Comparison of ENCODE assay signal across 25 cellular contexts in the genomic region with DNA sequence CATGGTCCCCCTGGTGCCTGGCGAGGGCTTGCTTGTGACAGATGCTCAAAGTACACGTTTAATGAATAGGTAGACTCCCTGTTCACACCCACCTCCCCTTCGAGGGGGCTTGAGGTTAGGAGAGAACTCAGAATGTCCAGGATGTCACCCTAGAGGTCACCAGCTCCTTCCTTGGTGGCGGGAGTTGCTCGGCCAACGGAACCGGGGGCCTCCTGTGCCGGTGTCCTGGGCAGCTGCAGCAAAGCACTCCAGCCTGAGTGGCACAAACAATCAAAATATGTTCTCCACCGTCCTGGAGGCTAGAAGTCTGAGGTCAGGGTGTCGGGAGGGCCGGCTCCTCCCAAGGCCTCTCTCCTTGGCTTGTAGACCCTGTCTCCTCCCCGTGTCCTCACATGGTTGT.
"Had no signal": no experiment of that assay in that cellular context is flagged by ENCODE, and none has a peak within 500 bp of the region (broad histone marks: within the 10 kb centered on the region; RNA-seq: fewer than 3 reads in every experiment).

No MANE protein-coding gene starts in this region.

- DNase-seq: naive thymus-derived CD8-positive, alpha-beta T cell; nephron progenitor cell; occipital lobe; ovary; posterior cingulate gyrus; psoas muscle; right lobe of liver; sigmoid colon; small intestine; stimulated activated CD4-positive, alpha-beta T cell treated with anti-CD3 and anti-CD28 coated beads, Interleukin-15, amount 100 ng/mL, for 24 hours; stimulated activated CD4-positive, alpha-beta T cell treated with anti-CD3 and anti-CD28 coated beads, Interleukin-2, amount 100 ng/mL, for 24 hours; stimulated activated CD4-positive, alpha-beta T cell treated with anti-CD3 and anti-CD28 coated beads, Interleukin-2, amount 100 ng/mL, for 48 hours; stimulated activated CD4-positive, alpha-beta T cell treated with anti-CD3 and anti-CD28 coated beads, Interleukin-4, amount 100 ng/mL, for 24 hours; stimulated activated naive B cell treated with anti-CD40 and anti-IgM and Interleukin-4, amounts not matched to agents 10 μg/mL and 1 μg/mL and 100 μg/mL, for 72 hours; stimulated activated naive CD4-positive, alpha-beta T cell treated with Interleukin-2 at 50 U/mL for 16 hours; stomach; thyroid gland; trophoblast cell; upper lobe of left lung had no signal

- ATAC-seq: naive thymus-derived CD8-positive, alpha-beta T cell; psoas muscle; right cardiac atrium; right lobe of liver; stimulated activated effector memory CD8-positive, alpha-beta T cell treated with anti-CD3 and anti-CD28 coated beads, Interleukin-12 subunit alpha, Interleukin-12 subunit beta, amount 100 ng/mL, for 72 hours had no signal

- H3K4me1 ChIP-seq: parathyroid adenoma, psoas muscle, right lobe of liver, stomach, thyroid gland, tibial nerve, upper lobe of left lung, vagina had no signal

- H3K9me3 ChIP-seq: ovary, psoas muscle, right lobe of liver, sigmoid colon, stomach, thoracic aorta, thyroid gland, upper lobe of left lung, vagina had no signal

- H3K36me3 ChIP-seq: ovary, right lobe of liver, sigmoid colon, stomach, thoracic aorta, thyroid gland, tibial nerve, upper lobe of left lung, vagina had no signal

- H3K27ac ChIP-seq: ovary, parathyroid adenoma, psoas muscle, right lobe of liver, sigmoid colon, stomach, thoracic aorta, thyroid gland, tibial nerve, upper lobe of left lung, vagina had no signal

- H3K27me3 ChIP-seq: ovary, right lobe of liver, sigmoid colon, thyroid gland, tibial nerve, upper lobe of left lung, vagina had no signal

- H3K9ac ChIP-seq: parathyroid adenoma had no signal

- H3K4me3 ChIP-seq: ovary, psoas muscle, right lobe of liver, sigmoid colon, stomach, thoracic aorta, thyroid gland, tibial nerve, upper lobe of left lung, vagina had no signal

- H2AFZ ChIP-seq: parathyroid adenoma had no signal
